ENCODE assay signal across 23 cellular contexts in the genomic region with DNA sequence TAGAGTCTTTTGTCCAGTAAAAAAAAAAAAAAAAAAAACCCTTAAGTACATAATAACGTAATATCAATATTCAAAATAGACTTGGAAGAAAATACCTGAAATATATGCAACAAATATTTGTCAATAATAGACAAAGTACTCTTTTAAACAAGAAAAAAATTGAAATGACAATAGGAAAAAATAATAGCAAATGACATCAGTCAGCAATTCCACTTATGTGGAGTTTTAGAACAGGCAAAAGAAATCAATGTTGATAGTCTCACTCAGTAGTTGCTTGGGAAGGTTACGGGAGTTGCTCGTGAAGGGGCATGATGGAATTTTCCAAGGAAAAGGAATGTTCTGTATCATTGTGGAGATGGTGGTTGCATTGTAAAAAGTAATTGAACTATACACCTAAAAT. TPM values are rescaled to one million over a fixed set of nuclear protein-coding genes. Genes with fewer than 3 reads are reported as not detected.
DNase-seq lines count a peak whose midpoint lies in the region; ATAC-seq, FAIRE-seq and TF ChIP-seq lines count a peak whose summit lies in the region.
"Had no signal": no experiment of that assay in that cellular context is flagged by ENCODE, and none has a peak within 500 bp of the region (broad histone marks: within the 10 kb centered on the region; RNA-seq: fewer than 3 reads in every experiment).

No MANE protein-coding gene starts in this region.

- TF ChIP-seq EP300 in HepG2 (IDR thresholded peaks at IDR 0.05; ENCODE audit: low read depth in 2 of 2, low read length in 2 of 2) = no peak
- no peak for TF ChIP-seq EP300 in HepG2 (CRISPR knock-in tag; IDR thresholded peaks at IDR 0.05; ENCODE audit: borderline replicate concordance)

- CTCF ChIA-PET in HepG2 (lab: Yijun Ruan, JAX; ENCODE audit: low intra/inter-chr PET ratio, low total read pairs) = no interaction called here

- DNase-seq in HepG2 (ENCODE audit: low spot score) (no peak), right lobe of liver (no peak), AG08396 (ENCODE audit: low spot score) (no peak), NCI-H1417 treated with DMSO at 0.1 percent for 48 hours (lab: John Stamatoyannopoulos, UW) (no peak)
- DNase-seq: C1 segment of cervical spinal cord; CD4-positive, alpha-beta memory T cell; COR-L47; DMS53; HCEC 1CT; MG63; NCI-H1105 treated with DMSO at 0.1 percent for 48 hours; NCI-H2029; NCI-H446; NCI-H524 treated with DMSO at 0.1 percent for 48 hours; NCI-H774; PC-9; RPMI8226; SHP77 had no signal

- H3K9me3 ChIP-seq in HepG2 (ENCODE audit: low read length) (no peaks in the 10 kb centered on the region), right lobe of liver (no peaks in the 10 kb centered on the region)

- no peak for TF ChIP-seq RAD21 in HepG2 (CRISPR knock-in tag; IDR thresholded peaks at IDR 0.05)

- H3K4me2 ChIP-seq in HepG2 (ENCODE audit: low read depth, low read length) = no peak overlapping the region
- H3K4me2 ChIP-seq: PC-9 had no signal

- H4K20me1 ChIP-seq in HepG2 (ENCODE audit: insufficient read depth, low read length) = no peaks in the 10 kb centered on the region

- intact Hi-C loops in HepG2 (cut with micrococcal nuclease; ENCODE audit: unreplicated experiment) (no loop called here), right lobe of liver (cut with DNase I) (no loop called here)

- H3K4me3 Mint-ChIP-seq in nephron = no peak overlapping the region
- H3K4me3 Mint-ChIP-seq: CD4-positive, alpha-beta memory T cell had no signal

- H3K36me3 Mint-ChIP-seq in nephron (ENCODE audit: low read depth) = peaks cover 50% of the 10 kb centered on the region

- H3K4me1 Mint-ChIP-seq in nephron = peaks cover 21% of the 10 kb centered on the region

- ATAC-seq in HepG2 = no peak
- no peak for ATAC-seq in right lobe of liver
- ATAC-seq in GM18519 (IDR thresholded peaks at IDR 0.05; ENCODE audit: low FRiP score, unreplicated experiment) = no peak

- H3K27ac ChIP-seq in HepG2 (ENCODE audit: extremely low read length, insufficient read depth, low read length) (no peak overlapping the region), right lobe of liver (no peak overlapping the region)
- H3K27ac ChIP-seq: 22Rv1, PC-9 had no signal

- H3K27me3 ChIP-seq in HepG2 (ENCODE audit: control insufficient read depth in 1 of 2, insufficient read depth in 2 of 2, low read length in 2 of 2) (no peaks in the 10 kb centered on the region), right lobe of liver (no peaks in the 10 kb centered on the region)
- H3K27me3 ChIP-seq: MG63 had no signal

- H3K27ac Mint-ChIP-seq in nephron = peak overlapping the region; percentile 43 to 84 (median 77)
- H3K27ac Mint-ChIP-seq: CD4-positive, alpha-beta memory T cell had no signal

- POLR2A ChIA-PET in HepG2 (lab: Yijun Ruan, JAX) = no interaction called here

- H3K36me3 ChIP-seq in HepG2 (replicated peaks in 1 of 2; ENCODE audit: control insufficient read depth in 1 of 2, insufficient read depth in 2 of 2, low read length in 2 of 2) (no peaks in the 10 kb centered on the region), right lobe of liver (no peaks in the 10 kb centered on the region)

- in situ Hi-C loops in HepG2 (cut with HindIII; ENCODE audit: extremely low pct_ligation_motif_present, low pct_unique_long_range_greater_than_20kb) = no loop called here

- H3K9ac ChIP-seq in HepG2 (ENCODE audit: insufficient read depth, low read depth, low read length) = no peak overlapping the region

- BruUV-seq in HepG2 (replicated peaks; lab: Mats Ljungman, UMichigan) = no TSS peak

- H3K4me3 ChIP-seq in HepG2 (replicated peaks in 1 of 3; ENCODE audit: insufficient read depth in 1 of 3, low read depth in 2 of 3, low read length in 3 of 3) (no peak overlapping the region), right lobe of liver (no peak overlapping the region)
- H3K4me3 ChIP-seq: MG63, PC-9 had no signal

- no peaks in the 10 kb centered on the region for H3K27me3 Mint-ChIP-seq in nephron (ENCODE audit: low read depth)
- H3K27me3 Mint-ChIP-seq: CD4-positive, alpha-beta memory T cell had no signal

- FAIRE-seq in HepG2 (lab: Jason Lieb, UNC) = no peak
- FAIRE-seq in TTC549 (lab: Jason Lieb, UNC) = peak; percentile 87
- FAIRE-seq: H1 had no signal

- H3K4me1 ChIP-seq in HepG2 (ENCODE audit: insufficient read depth, low read length) (peaks cover 5% of the 10 kb centered on the region; the same call in 1 of the 2 replicates), right lobe of liver (peaks cover 0 to 27% (median 8%) of the 10 kb centered on the region in 4 donors)

- no peak for TF ChIP-seq CTCF in HepG2 (CRISPR knock-in tag; IDR thresholded peaks at IDR 0.05)
- no peak for TF ChIP-seq CTCF in right lobe of liver (IDR thresholded peaks at IDR 0.05)
- TF ChIP-seq CTCF in nephron (IDR thresholded peaks at IDR 0.05; ENCODE audit: unreplicated experiment in 3 of 3) = no peak

- no peak overlapping the region for H2AFZ ChIP-seq in HepG2 (ENCODE audit: low read length)
- H2AFZ ChIP-seq: PC-9 had no signal

- peaks cover 10% of the 10 kb centered on the region for H3K9me3 Mint-ChIP-seq in nephron

- no peak for TF ChIP-seq POLR2A in HepG2 (IDR thresholded peaks at IDR 0.05; ENCODE audit: insufficient read depth in 1 of 2, low read depth in 2 of 2, low read length in 2 of 2)
- no peak for TF ChIP-seq POLR2A in right lobe of liver (IDR thresholded peaks at IDR 0.05)

- WGBS in HepG2 (ENCODE audit: low lambda C conversion rate) = 98% methylated on average over 3 of the region's 3 CpGs
- 61% methylated on average over 3 of the region's 3 CpGs for WGBS in right lobe of liver (ENCODE audit: insufficient coverage, low coverage, low lambda C conversion rate, missing lambda C conversion rate)

- H3K79me2 ChIP-seq in HepG2 (ENCODE audit: insufficient read depth, low read length) = peaks cover 29% of the 10 kb centered on the region

TF ChIP-seq in HepG2, 621 proteins besides CTCF, POLR2A, EP300 and RAD21:
- TF ChIP-seq MAFF (IDR thresholded peaks at IDR 0.05; ENCODE audit: low read depth, low read length) = 0 out of 2 replicates have a peak, but pooled peaks have one; percentile 10
- TF ChIP-seq ZNF10 (CRISPR knock-in tag; IDR thresholded peaks at IDR 0.05; ENCODE audit: borderline replicate concordance, low read depth) = no peak
- peak; percentile 51 to 52 for TF ChIP-seq MAFK (conservative IDR thresholded peaks at IDR 0.05 in 1 of 2, IDR thresholded peaks at IDR 0.05 in 1 of 2; ENCODE audit: low read length in 2 of 2)

RNA-seq across cellular contexts. Expression of a gene that starts 16.9 kb away (rescaled TPM):
- 29.1 and 31.6 TPM in 2 replicates for total RNA-seq in HepG2 (2016; rRNA removed; fragmentation: Illumina TruSeq; extraction: Trizol)
- total RNA-seq in HepG2 (2016; cell fraction: cytosol; rRNA removed; fragmentation: Illumina TruSeq; extraction: Trizol; ENCODE audit: low read depth) = 106 and 118 TPM in 2 replicates
- total RNA-seq in HepG2 (2016; cell fraction: insoluble cytoplasmic fraction; rRNA removed; fragmentation: Illumina TruSeq; extraction: Trizol) = 34.1 and 38.8 TPM in 2 replicates
- total RNA-seq in HepG2 (2016; cell fraction: membrane; rRNA removed; fragmentation: Illumina TruSeq; extraction: Trizol) = 39.0 and 45.7 TPM in 2 replicates
- total RNA-seq in HepG2 (2016; cell fraction: nucleus; rRNA removed; fragmentation: Illumina TruSeq; extraction: Trizol) = 29.4 and 33.0 TPM in 2 replicates
- polyA plus RNA-seq in HepG2 (2011; rRNA removed) = 15.2 and 17.0 TPM in 2 replicates
- polyA plus RNA-seq in HepG2 (2011; cell fraction: cytosol; rRNA removed) = 3.0 and 4.8 TPM in 2 replicates
- polyA plus RNA-seq in HepG2 (2011; cell fraction: nucleus; rRNA removed) = 10.8 and 11.8 TPM in 2 replicates
- polyA plus RNA-seq in HepG2 (2012) = 16.4 and 30.2 TPM in 2 replicates
- 3.7 and 3.8 TPM in 2 replicates for polyA plus RNA-seq in HepG2 (2016; cell fraction: cytosol; fragmentation: Illumina TruSeq; extraction: Trizol; ENCODE audit: low read depth)
- polyA plus RNA-seq in HepG2 (2016; cell fraction: insoluble cytoplasmic fraction; fragmentation: Illumina TruSeq; extraction: Trizol; ENCODE audit: low read depth) = 29.2 and 32.0 TPM in 2 replicates
- polyA plus RNA-seq in HepG2 (2016; cell fraction: membrane; fragmentation: Illumina TruSeq; extraction: Trizol; ENCODE audit: low read depth) = 6.1 and 7.5 TPM in 2 replicates
- 29.2 and 29.7 TPM in 2 replicates for polyA plus RNA-seq in HepG2 (2016; cell fraction: nucleus; fragmentation: Illumina TruSeq; extraction: Trizol; ENCODE audit: insufficient read depth, low read depth)
- 2.5 and 6.1 TPM in 2 replicates for polyA minus RNA-seq in HepG2 (2011; rRNA and poly(A)+ RNA removed; ENCODE audit: low replicate concordance)
- 10.2 and 17.9 TPM in 2 replicates for polyA minus RNA-seq in HepG2 (2011; cell fraction: cytosol; rRNA and poly(A)+ RNA removed)
- 88.0 and 131 TPM in 2 replicates for polyA minus RNA-seq in HepG2 (2011; cell fraction: nucleus; rRNA and poly(A)+ RNA removed)
- 10 to 100 TPM; 16.5 to 33.6 (median 22.2) TPM for total RNA-seq in right lobe of liver
